In genomic region chr2:112646791-112647720, GRCh38 we compare ENCODE assay signal across 8 cellular contexts. TPM values are rescaled to one million over a fixed set of nuclear protein-coding genes. Genes with fewer than 3 reads are reported as not detected.
DNase-seq lines count a peak whose midpoint lies in the region; ATAC-seq and TF ChIP-seq lines count a peak whose summit lies in the region.

No MANE protein-coding gene starts in this region.

- no peak for TF ChIP-seq CTCF in LNCaP clone FGC (IDR thresholded peaks at IDR 0.05; ENCODE audit: control insufficient read depth, extremely low read depth, insufficient read depth)
- no peak for TF ChIP-seq CTCF in left lung (IDR thresholded peaks at IDR 0.05)
- TF ChIP-seq CTCF in tibial nerve (IDR thresholded peaks at IDR 0.05): no peak

- POLR2A ChIA-PET in activated naive CD8-positive, alpha-beta T cell treated with anti-CD3 and anti-CD28 coated beads, Interleukin-2, amount 10 ng/mL, durations not matched to agents 7 days and 5 days (lab: Charles Lee): interaction anchor here (0.8 to 5.0 kb wide), 10 partner anchors 9 to 527 kb away, joined by 3 to 293 read pairs (median 4); partner anchors contain the start of genes CHCHD5 and PSD4

- H3K4me1 ChIP-seq in left lung: peaks cover 18 to 74% of the 10 kb centered on the region in 2 donors
- peaks cover 0 to 57% (median 13%) of the 10 kb centered on the region in 4 donors for H3K4me1 ChIP-seq in tibial nerve

- WGBS in tibial nerve, 2 donors: 47 to 50% methylated on average over 21 of the region's 21 CpGs

- no peaks in the 10 kb centered on the region for H3K9me3 Mint-ChIP-seq in activated naive CD8-positive, alpha-beta T cell treated with anti-CD3 and anti-CD28 coated beads, Interleukin-2, amount 10 ng/mL, durations not matched to agents 7 days and 5 days

- H3K4me1 Mint-ChIP-seq in activated naive CD8-positive, alpha-beta T cell treated with anti-CD3 and anti-CD28 coated beads, Interleukin-2, amount 10 ng/mL, durations not matched to agents 7 days and 5 days: peaks cover 68% of the 10 kb centered on the region

- H3K4me3 ChIP-seq in LNCaP clone FGC (ENCODE audit: low read depth, low read length) (peak overlapping the region; percentile 80), left lung (peak overlapping the region; percentile 74 to 84), tibial nerve (peak overlapping the region; percentile 85 to 98 (median 89))

- H3K27ac Mint-ChIP-seq in activated naive CD8-positive, alpha-beta T cell treated with anti-CD3 and anti-CD28 coated beads, Interleukin-2, amount 10 ng/mL, durations not matched to agents 7 days and 5 days: peak overlapping the region; percentile 75

- no peak for TF ChIP-seq EP300 in tibial nerve (IDR thresholded peaks at IDR 0.05)

- H3K27ac ChIP-seq in left lung (peak overlapping the region; percentile 92 to 97), tibial nerve (peak overlapping the region; percentile 90 to 99 (median 95))

- H3K36me3 ChIP-seq in left lung (peaks cover 0 to 48% of the 10 kb centered on the region in 2 donors), tibial nerve (peaks cover 0 to 38% (median 4%) of the 10 kb centered on the region in 3 donors)

- no peaks in the 10 kb centered on the region for H3K27me3 ChIP-seq in left lung
- no peaks in the 10 kb centered on the region for H3K27me3 ChIP-seq in tibial nerve

- H3K36me3 Mint-ChIP-seq in activated naive CD8-positive, alpha-beta T cell treated with anti-CD3 and anti-CD28 coated beads, Interleukin-2, amount 10 ng/mL, durations not matched to agents 7 days and 5 days: peaks cover 60% of the 10 kb centered on the region

- intact Hi-C loops in left lung (cut with DNase I): no loop called here

- H3K27me3 Mint-ChIP-seq in activated naive CD8-positive, alpha-beta T cell treated with anti-CD3 and anti-CD28 coated beads, Interleukin-2, amount 10 ng/mL, durations not matched to agents 7 days and 5 days: no peaks in the 10 kb centered on the region

- H3K9me3 ChIP-seq in left lung: no peaks in the 10 kb centered on the region
- no peaks in the 10 kb centered on the region for H3K9me3 ChIP-seq in tibial nerve

- no peak for TF ChIP-seq POLR2A in tibial nerve (IDR thresholded peaks at IDR 0.05)

- peak overlapping the region; percentile 97 for H3K4me3 Mint-ChIP-seq in activated naive CD8-positive, alpha-beta T cell treated with anti-CD3 and anti-CD28 coated beads, Interleukin-2, amount 10 ng/mL, durations not matched to agents 7 days and 5 days

- ATAC-seq in activated naive CD8-positive, alpha-beta T cell treated with anti-CD3 and anti-CD28 coated beads, Interleukin-2, amount 10 ng/mL, durations not matched to agents 7 days and 5 days (ENCODE audit: low read depth): no peak
- ATAC-seq in left lung (no peak), HG03469 (IDR thresholded peaks at IDR 0.05; ENCODE audit: unreplicated experiment) (no peak), HG02759 (IDR thresholded peaks at IDR 0.05; ENCODE audit: unreplicated experiment) (no peak)

- DNase-seq in ELR (ENCODE audit: low read depth) (peak; percentile 42), LNCaP clone FGC (ENCODE audit: low read depth) (no peak), left lung (no peak), tibial nerve (ENCODE audit: low spot score in 2 of 2) (no peak), cerebellar cortex (ENCODE audit: low spot score) (no peak)
- DNase-seq in activated naive CD8-positive, alpha-beta T cell treated with anti-CD3 and anti-CD28 coated beads, Interleukin-2, amount 10 ng/mL, durations not matched to agents 7 days and 5 days: no peak

RNA-seq across cellular contexts. Expression of gene SLC20A1, which starts 1.3 kb away (rescaled TPM):
- total RNA-seq in activated naive CD8-positive, alpha-beta T cell treated with anti-CD3 and anti-CD28 coated beads, Interleukin-2, amount 10 ng/mL, durations not matched to agents 7 days and 5 days: 100 to 1,000 TPM; 105 to 113 TPM
- 10 to 100 TPM; 40.5 to 68.2 TPM for total RNA-seq in left lung
- total RNA-seq in tibial nerve: 10 to 100 TPM; 19.3 to 50.5 (median 32.8) TPM
